In genomic region chr1:158087320-158087927, GRCh38 we compare ENCODE assay signal across 8 cellular contexts.
DNase-seq lines count a peak whose midpoint lies in the region; ATAC-seq and TF ChIP-seq lines count a peak whose summit lies in the region.

No MANE protein-coding gene starts in this region.

- intact Hi-C loops in Panc1 (cut with micrococcal nuclease; ENCODE audit: unreplicated experiment) (loop anchor here (1.0 kb wide), 1 partner anchor 95 kb away; no protein-coding TSS in a partner anchor), left lung (cut with DNase I) (loop anchor here in 1 of 2 donors (10.0 kb wide), 1 partner anchor 93 kb away; the partner anchor contains the start of gene KIRREL1)

- no peaks in the 10 kb centered on the region for H3K36me3 Mint-ChIP-seq in activated T-cell treated with anti-CD3 and anti-CD28 coated beads, Interleukin-2, amount 50 U/mL, for 4 hours (ENCODE audit: insufficient read depth)

- H3K27ac ChIP-seq in Panc1 (ENCODE audit: low read length) (no peak overlapping the region), left lung (no peak overlapping the region)

- no peaks in the 10 kb centered on the region for H3K4me1 Mint-ChIP-seq in activated T-cell treated with anti-CD3 and anti-CD28 coated beads, Interleukin-2, amount 50 U/mL, for 4 hours (ENCODE audit: low read depth)

- H3K4me3 ChIP-seq in Panc1 (ENCODE audit: low read depth in 2 of 2, low read length in 2 of 2) (no peak overlapping the region), left lung (no peak overlapping the region)

- ATAC-seq in activated T-cell treated with anti-CD3 and anti-CD28 coated beads, Interleukin-2, amount 50 U/mL, for 4 hours: no peak
- ATAC-seq in HG03354 (IDR thresholded peaks at IDR 0.05; ENCODE audit: poor library complexity, severe bottlenecking, unreplicated experiment) (peak; percentile 72), Panc1 (peak; percentile 75), left lung (peak; percentile 82)

- H3K36me3 ChIP-seq in Panc1 (ENCODE audit: control insufficient read depth, insufficient read depth, low read length) (peaks cover 22% of the 10 kb centered on the region), left lung (peaks cover 0 to 51% of the 10 kb centered on the region in 2 donors)

- H3K27me3 Mint-ChIP-seq in activated T-cell treated with anti-CD3 and anti-CD28 coated beads, Interleukin-2, amount 50 U/mL, for 4 hours (ENCODE audit: low read depth): peaks cover 2% of the 10 kb centered on the region

- no peaks in the 10 kb centered on the region for H3K9me3 Mint-ChIP-seq in activated T-cell treated with anti-CD3 and anti-CD28 coated beads, Interleukin-2, amount 50 U/mL, for 4 hours

- no peak overlapping the region for H3K4me3 Mint-ChIP-seq in activated T-cell treated with anti-CD3 and anti-CD28 coated beads, Interleukin-2, amount 50 U/mL, for 4 hours

- in situ Hi-C loops in Panc1 (cut with HindIII; ENCODE audit: low pct_unique_long_range_greater_than_20kb, low sequenced_read_pairs): no loop called here

- DNase-seq in activated T-cell treated with anti-CD3 and anti-CD28 coated beads for 48 hours (ENCODE audit: low read depth) (peak; percentile 15), Panc1 (ENCODE audit: low read depth, low spot score) (peak; percentile 39), cerebellum (ENCODE audit: low spot score) (peak; percentile 8), left lung (no peak), superior temporal gyrus (ENCODE audit: extremely low spot score) (peak; percentile 65)
- no peak for DNase-seq in activated T-cell treated with anti-CD3 and anti-CD28 coated beads, Interleukin-2, amount 50 U/mL, for 4 hours
- no peak for DNase-seq in activated CD4-positive, CD25-positive, alpha-beta regulatory T cell treated with anti-CD3 and anti-CD28 coated beads, Interleukin-2, amount 50 U/mL, for 72 hours

- H3K27me3 ChIP-seq in Panc1 (ENCODE audit: control insufficient read depth, insufficient read depth, low read length) (no peaks in the 10 kb centered on the region), left lung (no peaks in the 10 kb centered on the region)

- peak; percentile 96 for TF ChIP-seq CTCF in Panc1 (IDR thresholded peaks at IDR 0.05)
- peak; percentile 64 to 86 for TF ChIP-seq CTCF in left lung (IDR thresholded peaks at IDR 0.05)

- H3K9me3 ChIP-seq in Panc1 (ENCODE audit: control insufficient read depth, insufficient read depth, low read depth, low read length): no peaks in the 10 kb centered on the region
- no peaks in the 10 kb centered on the region for H3K9me3 ChIP-seq in left lung

- no peaks in the 10 kb centered on the region for H3K4me1 ChIP-seq in Panc1 (ENCODE audit: control insufficient read depth, insufficient read depth, low read length)
- no peaks in the 10 kb centered on the region for H3K4me1 ChIP-seq in left lung

- POLR2A ChIA-PET in Panc1 (lab: Charles Lee): no interaction called here

- BruUV-seq in Panc1 (replicated peaks; lab: Mats Ljungman, UMichigan): TSS peak; percentile 16

- CTCF ChIA-PET in Panc1 (lab: Charles Lee): interaction anchor here (1.2 to 2.8 kb wide), 2 partner anchors 34 to 96 kb away, joined by 5 to 16 read pairs; no protein-coding TSS in a partner anchor

Comparison
In these comparisons a context has a peak if more than half of its experiments do, and no peak if none do; other contexts are left out.
1. DNase-seq: peak in activated T-cell treated with anti-CD3 and anti-CD28 coated beads for 48 hours (single experiment), Panc1 (single experiment), cerebellum (single experiment) and superior temporal gyrus (single experiment); none in activated T-cell treated with anti-CD3 and anti-CD28 coated beads, Interleukin-2, amount 50 U/mL, for 4 hours (single experiment), left lung (0 of 2) and activated CD4-positive, CD25-positive, alpha-beta regulatory T cell treated with anti-CD3 and anti-CD28 coated beads, Interleukin-2, amount 50 U/mL, for 72 hours (single experiment).
2. ATAC-seq: peak in HG03354 (single experiment), Panc1 (single experiment) and left lung (single experiment); none in activated T-cell treated with anti-CD3 and anti-CD28 coated beads, Interleukin-2, amount 50 U/mL, for 4 hours (0 of 2).